Comparison of ENCODE assay signal across 1 cellular context in the genomic region with DNA sequence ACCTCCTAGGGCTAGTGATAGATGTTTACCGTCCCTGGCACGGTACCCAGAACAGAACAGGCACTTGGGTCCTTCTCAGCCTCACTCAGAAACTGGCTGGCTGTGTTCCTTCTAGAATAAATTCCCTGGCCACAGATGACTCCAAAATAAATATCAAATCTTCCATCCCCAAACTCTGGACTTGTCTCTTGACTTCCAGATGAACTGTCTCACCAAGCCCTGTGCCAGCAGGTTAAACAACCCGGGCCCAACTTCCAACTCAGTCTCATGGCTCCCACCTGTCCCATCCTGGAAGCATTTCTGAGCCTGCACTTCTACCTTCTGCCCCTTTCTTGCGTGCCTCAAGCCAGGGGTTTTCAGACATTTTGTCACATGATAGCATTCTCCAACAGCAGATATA.
TF ChIP-seq lines count a peak whose summit lies in the region.

No MANE protein-coding gene starts in this region.

TF ChIP-seq in HepG2, 621 proteins besides CTCF, POLR2A, EP300 and RAD21 (continued from another document):
- TF ChIP-seq, protein P1, sequence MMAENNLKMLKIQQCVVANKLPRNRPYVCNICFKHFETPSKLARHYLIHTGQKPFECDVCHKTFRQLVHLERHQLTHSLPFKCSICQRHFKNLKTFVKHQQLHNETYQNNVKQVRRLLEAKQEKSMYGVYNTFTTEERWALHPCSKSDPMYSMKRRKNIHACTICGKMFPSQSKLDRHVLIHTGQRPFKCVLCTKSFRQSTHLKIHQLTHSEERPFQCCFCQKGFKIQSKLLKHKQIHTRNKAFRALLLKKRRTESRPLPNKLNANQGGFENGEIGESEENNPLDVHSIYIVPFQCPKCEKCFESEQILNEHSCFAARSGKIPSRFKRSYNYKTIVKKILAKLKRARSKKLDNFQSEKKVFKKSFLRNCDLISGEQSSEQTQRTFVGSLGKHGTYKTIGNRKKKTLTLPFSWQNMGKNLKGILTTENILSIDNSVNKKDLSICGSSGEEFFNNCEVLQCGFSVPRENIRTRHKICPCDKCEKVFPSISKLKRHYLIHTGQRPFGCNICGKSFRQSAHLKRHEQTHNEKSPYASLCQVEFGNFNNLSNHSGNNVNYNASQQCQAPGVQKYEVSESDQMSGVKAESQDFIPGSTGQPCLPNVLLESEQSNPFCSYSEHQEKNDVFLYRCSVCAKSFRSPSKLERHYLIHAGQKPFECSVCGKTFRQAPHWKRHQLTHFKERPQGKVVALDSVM (CRISPR knock-in tag; IDR thresholded peaks at IDR 0.05), result no peak
- no peak for TF ChIP-seq NFE2 (CRISPR knock-in tag; IDR thresholded peaks at IDR 0.05)
- TF ChIP-seq, protein P2, sequence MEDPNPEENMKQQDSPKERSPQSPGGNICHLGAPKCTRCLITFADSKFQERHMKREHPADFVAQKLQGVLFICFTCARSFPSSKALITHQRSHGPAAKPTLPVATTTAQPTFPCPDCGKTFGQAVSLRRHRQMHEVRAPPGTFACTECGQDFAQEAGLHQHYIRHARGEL (CRISPR knock-in tag; IDR thresholded peaks at IDR 0.05), result no peak
- TF ChIP-seq ZNF44 (CRISPR knock-in tag; IDR thresholded peaks at IDR 0.05), result no peak
- TF ChIP-seq MBD4 (IDR thresholded peaks at IDR 0.05; ENCODE audit: borderline replicate concordance, low read length), result no peak
- TF ChIP-seq ERF (CRISPR knock-in tag; IDR thresholded peaks at IDR 0.05), result no peak
- no peak for TF ChIP-seq ZNF235 (CRISPR knock-in tag; IDR thresholded peaks at IDR 0.05; ENCODE audit: borderline replicate concordance)
- no peak for TF ChIP-seq ZNF780A (CRISPR knock-in tag; IDR thresholded peaks at IDR 0.05)
- TF ChIP-seq, protein P3, sequence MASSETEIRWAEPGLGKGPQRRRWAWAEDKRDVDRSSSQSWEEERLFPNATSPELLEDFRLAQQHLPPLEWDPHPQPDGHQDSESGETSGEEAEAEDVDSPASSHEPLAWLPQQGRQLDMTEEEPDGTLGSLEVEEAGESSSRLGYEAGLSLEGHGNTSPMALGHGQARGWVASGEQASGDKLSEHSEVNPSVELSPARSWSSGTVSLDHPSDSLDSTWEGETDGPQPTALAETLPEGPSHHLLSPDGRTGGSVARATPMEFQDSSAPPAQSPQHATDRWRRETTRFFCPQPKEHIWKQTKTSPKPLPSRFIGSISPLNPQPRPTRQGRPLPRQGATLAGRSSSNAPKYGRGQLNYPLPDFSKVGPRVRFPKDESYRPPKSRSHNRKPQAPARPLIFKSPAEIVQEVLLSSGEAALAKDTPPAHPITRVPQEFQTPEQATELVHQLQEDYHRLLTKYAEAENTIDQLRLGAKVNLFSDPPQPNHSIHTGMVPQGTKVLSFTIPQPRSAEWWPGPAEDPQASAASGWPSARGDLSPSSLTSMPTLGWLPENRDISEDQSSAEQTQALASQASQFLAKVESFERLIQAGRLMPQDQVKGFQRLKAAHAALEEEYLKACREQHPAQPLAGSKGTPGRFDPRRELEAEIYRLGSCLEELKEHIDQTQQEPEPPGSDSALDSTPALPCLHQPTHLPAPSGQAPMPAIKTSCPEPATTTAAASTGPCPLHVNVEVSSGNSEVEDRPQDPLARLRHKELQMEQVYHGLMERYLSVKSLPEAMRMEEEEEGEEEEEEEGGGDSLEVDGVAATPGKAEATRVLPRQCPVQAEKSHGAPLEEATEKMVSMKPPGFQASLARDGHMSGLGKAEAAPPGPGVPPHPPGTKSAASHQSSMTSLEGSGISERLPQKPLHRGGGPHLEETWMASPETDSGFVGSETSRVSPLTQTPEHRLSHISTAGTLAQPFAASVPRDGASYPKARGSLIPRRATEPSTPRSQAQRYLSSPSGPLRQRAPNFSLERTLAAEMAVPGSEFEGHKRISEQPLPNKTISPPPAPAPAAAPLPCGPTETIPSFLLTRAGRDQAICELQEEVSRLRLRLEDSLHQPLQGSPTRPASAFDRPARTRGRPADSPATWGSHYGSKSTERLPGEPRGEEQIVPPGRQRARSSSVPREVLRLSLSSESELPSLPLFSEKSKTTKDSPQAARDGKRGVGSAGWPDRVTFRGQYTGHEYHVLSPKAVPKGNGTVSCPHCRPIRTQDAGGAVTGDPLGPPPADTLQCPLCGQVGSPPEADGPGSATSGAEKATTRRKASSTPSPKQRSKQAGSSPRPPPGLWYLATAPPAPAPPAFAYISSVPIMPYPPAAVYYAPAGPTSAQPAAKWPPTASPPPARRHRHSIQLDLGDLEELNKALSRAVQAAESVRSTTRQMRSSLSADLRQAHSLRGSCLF (CRISPR knock-in tag; IDR thresholded peaks at IDR 0.05; ENCODE audit: borderline replicate concordance), result no peak
- no peak for TF ChIP-seq SAP130 (CRISPR knock-in tag; IDR thresholded peaks at IDR 0.05; ENCODE audit: low read depth)
- no peak for TF ChIP-seq ZIK1 (CRISPR knock-in tag; IDR thresholded peaks at IDR 0.05; ENCODE audit: borderline replicate concordance, low read depth)
- TF ChIP-seq ZNF788 (CRISPR knock-in tag; IDR thresholded peaks at IDR 0.05; ENCODE audit: borderline replicate concordance), result no peak
- TF ChIP-seq PAX8 (CRISPR knock-in tag; IDR thresholded peaks at IDR 0.05; ENCODE audit: borderline replicate concordance), result no peak
TF ChIP-seq in HepG2: peak in this region for 0.
